ENCODE assay signal across 15 cellular contexts in the genomic region with DNA sequence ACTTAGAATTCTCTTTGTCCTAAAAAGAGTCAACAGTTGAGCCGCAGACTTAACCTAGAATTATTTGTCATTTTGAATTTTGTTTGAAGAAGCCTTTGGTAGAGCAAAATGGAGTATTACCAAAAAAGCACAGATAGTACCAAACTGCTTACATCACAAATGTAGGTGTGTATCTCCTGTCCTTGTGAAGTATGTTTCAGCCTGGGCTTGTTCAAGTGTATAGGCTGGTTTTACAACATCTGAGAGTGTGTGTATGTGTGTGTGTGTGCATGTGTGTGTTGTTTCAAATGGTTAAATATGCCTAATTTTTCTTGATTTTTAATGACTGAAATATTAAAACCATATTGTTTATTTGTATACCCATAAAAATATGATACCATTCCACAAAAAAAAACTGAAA.
DNase-seq lines count a peak whose midpoint lies in the region; ATAC-seq and TF ChIP-seq lines count a peak whose summit lies in the region.
"Had no signal": no experiment of that assay in that cellular context is flagged by ENCODE, and none has a peak within 500 bp of the region (broad histone marks: within the 10 kb centered on the region; RNA-seq: fewer than 3 reads in every experiment).

No MANE protein-coding gene starts in this region.

- H3K27me3 ChIP-seq in adrenal gland (no peaks in the 10 kb centered on the region), left lung (no peaks in the 10 kb centered on the region), uterus (no peaks in the 10 kb centered on the region)

- DNase-seq in NCI-H2196 (lab: John Stamatoyannopoulos, UW; ENCODE audit: unreplicated experiment), result peak; percentile 19
- no peak for DNase-seq in NCI-H2196 treated with DMSO at 0.1 percent for 48 hours (lab: John Stamatoyannopoulos, UW; ENCODE audit: unreplicated experiment)
- no peak for DNase-seq in adrenal gland
- DNase-seq in left lung, result no peak
- DNase-seq in uterus, result no peak
- no peak for DNase-seq in NCI-H146 (lab: John Stamatoyannopoulos, UW)
- no peak for DNase-seq in activated CD4-positive, CD25-positive, alpha-beta regulatory T cell (lab: John Stamatoyannopoulos, UW)
- DNase-seq: glutamatergic neuron, immature natural killer cell, natural killer cell, NCI-H187, NCI-H526 treated with DMSO at 0.1 percent for 48 hours had no signal

- peak; percentile 38 for ATAC-seq in left lung
- no peak for ATAC-seq in HG03378 (IDR thresholded peaks at IDR 0.05; ENCODE audit: unreplicated experiment)
- ATAC-seq: natural killer cell had no signal

- intact Hi-C loops in adrenal gland (cut with DNase I), result no loop called here
- intact Hi-C loops in left lung (cut with DNase I), result no loop called here
- intact Hi-C loops in uterus (cut with DNase I; ENCODE audit: low total_unique reads), result no loop called here

- no peak for TF ChIP-seq POLR2A in adrenal gland (IDR thresholded peaks at IDR 0.05)
- TF ChIP-seq POLR2A in uterus (IDR thresholded peaks at IDR 0.05), result no peak

- no peak overlapping the region for H3K4me3 ChIP-seq in adrenal gland
- no peak overlapping the region for H3K4me3 ChIP-seq in left lung
- H3K4me3 ChIP-seq in uterus, result no peak overlapping the region
- H3K4me3 ChIP-seq: coronary artery, psoas muscle had no signal

- WGBS in adrenal gland, 4 donors, result 56 to 89% (median 82%) methylated on average over 1 of the region's 1 CpG

- H3K36me3 ChIP-seq in adrenal gland (replicated peaks in 1 of 2) (no peaks in the 10 kb centered on the region), left lung (no peaks in the 10 kb centered on the region), uterus (no peaks in the 10 kb centered on the region)

- no peaks in the 10 kb centered on the region for H3K9me3 ChIP-seq in adrenal gland (replicated peaks in 1 of 3)
- H3K9me3 ChIP-seq in left lung, result no peaks in the 10 kb centered on the region
- no peaks in the 10 kb centered on the region for H3K9me3 ChIP-seq in uterus
- H3K9me3 ChIP-seq: psoas muscle had no signal

- H3K27ac ChIP-seq in adrenal gland, result peak overlapping the region; percentile 61 to 86 (median 80)
- peak overlapping the region in 1 of 2 donors; percentile 1 for H3K27ac ChIP-seq in left lung
- peak overlapping the region; percentile 45 to 62 for H3K27ac ChIP-seq in uterus
- H3K27ac ChIP-seq: coronary artery had no signal

- no peak for TF ChIP-seq CTCF in adrenal gland (IDR thresholded peaks at IDR 0.05)
- no peak for TF ChIP-seq CTCF in left lung (IDR thresholded peaks at IDR 0.05)
- TF ChIP-seq CTCF in uterus (IDR thresholded peaks at IDR 0.05), result no peak

- H3K4me1 ChIP-seq in adrenal gland (replicated peaks in 1 of 2) (peaks cover 12 to 29% of the 10 kb centered on the region in 2 donors), left lung (peaks cover 12 to 23% of the 10 kb centered on the region in 2 donors), uterus (peaks cover 5 to 7% of the 10 kb centered on the region in 2 donors)
